In the genomic region with DNA sequence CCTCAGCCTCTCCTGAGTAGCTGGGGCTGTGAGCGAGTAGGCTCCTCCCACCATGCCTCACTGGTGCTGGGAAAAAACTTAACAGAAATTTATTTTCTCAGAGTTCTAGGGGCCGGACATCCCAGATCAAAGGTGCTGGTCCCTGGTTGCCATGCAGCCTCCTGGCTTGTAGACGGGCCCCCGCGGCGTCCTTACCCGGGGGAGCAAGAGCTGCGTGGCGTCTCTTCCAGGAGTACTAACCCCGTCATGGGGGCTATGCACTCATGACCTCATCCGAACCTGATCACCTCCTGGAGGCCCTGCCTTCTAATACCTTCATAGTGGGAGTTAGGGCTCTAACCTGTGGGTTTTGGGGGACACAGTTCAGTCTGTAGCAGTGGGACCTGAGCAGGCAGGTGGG, we compare ENCODE assay signal across 17 cellular contexts. TPM values are rescaled to one million over a fixed set of nuclear protein-coding genes. Genes with fewer than 3 reads are reported as not detected.
DNase-seq lines count a peak whose midpoint lies in the region; ATAC-seq and TF ChIP-seq lines count a peak whose summit lies in the region.
"Had no signal": no experiment of that assay in that cellular context is flagged by ENCODE, and none has a peak within 500 bp of the region (broad histone marks: within the 10 kb centered on the region; RNA-seq: fewer than 3 reads in every experiment).

No MANE protein-coding gene starts in this region.

- CTCF ChIA-PET in activated CD8-positive, alpha-beta memory T cell treated with anti-CD3 and anti-CD28 coated beads, Interleukin-2, amount 10 ng/mL, durations not matched to agents 7 days and 5 days (lab: Charles Lee) = interaction anchor here (2.4 kb wide), 1 partner anchor 39 kb away, joined by 14 read pairs; no protein-coding TSS in a partner anchor
- CTCF ChIA-PET in activated CD8-positive, alpha-beta T cell treated with anti-CD3 and anti-CD28 coated beads, Interleukin-2, amount 10 ng/mL, durations not matched to agents 7 days and 5 days (lab: Charles Lee) = interaction anchor here (1.3 to 2.4 kb wide), 2 partner anchors 54 to 320 kb away, joined by 3 to 10 read pairs; partner anchors contain the start of genes LMF2 and NCAPH2
- CTCF ChIA-PET in mammary epithelial cell (lab: Charles Lee; ENCODE audit: low non-redundant PET) = no interaction called here

- peaks cover 77% of the 10 kb centered on the region for H3K4me1 ChIP-seq in DOHH2 (ENCODE audit: control insufficient read depth, low read length)
- peaks cover 55% of the 10 kb centered on the region for H3K4me1 ChIP-seq in mammary epithelial cell (ENCODE audit: insufficient read depth, low read length)

- no peak for ATAC-seq in activated CD8-positive, alpha-beta memory T cell treated with anti-CD3 and anti-CD28 coated beads, Interleukin-2, amount 10 ng/mL, durations not matched to agents 7 days and 5 days
- ATAC-seq in activated CD8-positive, alpha-beta T cell treated with anti-CD3 and anti-CD28 coated beads, Interleukin-2, amount 10 ng/mL, durations not matched to agents 7 days and 5 days = no peak
- ATAC-seq in GM21447 (IDR thresholded peaks at IDR 0.05; ENCODE audit: unreplicated experiment) = no peak

- H4K20me1 ChIP-seq in DOHH2 (ENCODE audit: control insufficient read depth, insufficient read depth, low read depth, low read length) (no peaks in the 10 kb centered on the region), mammary epithelial cell (ENCODE audit: insufficient read depth, low read length) (no peaks in the 10 kb centered on the region)

- peaks cover 45% of the 10 kb centered on the region for H3F3A ChIP-seq in DOHH2 (ENCODE audit: control insufficient read depth, insufficient read depth)

- H3K9me3 ChIP-seq in DOHH2 (ENCODE audit: control insufficient read depth, insufficient read depth, low read length) (no peaks in the 10 kb centered on the region), mammary epithelial cell (replicated peaks; ENCODE audit: insufficient read depth, low read length) (no peaks in the 10 kb centered on the region)
- H3K9me3 ChIP-seq: stomach had no signal

- 91% methylated on average over 11 of the region's 11 CpGs for WGBS in mammary epithelial cell (ENCODE audit: low coverage, missing lambda C conversion rate)

- H3K36me3 Mint-ChIP-seq in activated CD8-positive, alpha-beta memory T cell treated with anti-CD3 and anti-CD28 coated beads, Interleukin-2, amount 10 ng/mL, durations not matched to agents 7 days and 5 days = peaks cover 20% of the 10 kb centered on the region
- H3K36me3 Mint-ChIP-seq in activated CD8-positive, alpha-beta T cell treated with anti-CD3 and anti-CD28 coated beads, Interleukin-2, amount 10 ng/mL, durations not matched to agents 7 days and 5 days (ENCODE audit: low read depth) = peaks cover 30% of the 10 kb centered on the region
- no peaks in the 10 kb centered on the region for H3K36me3 Mint-ChIP-seq in neural crest cell (ENCODE audit: low read depth)

- H3K9me3 Mint-ChIP-seq in activated CD8-positive, alpha-beta memory T cell treated with anti-CD3 and anti-CD28 coated beads, Interleukin-2, amount 10 ng/mL, durations not matched to agents 7 days and 5 days (ENCODE audit: low read depth) = no peaks in the 10 kb centered on the region
- no peaks in the 10 kb centered on the region for H3K9me3 Mint-ChIP-seq in activated CD8-positive, alpha-beta T cell treated with anti-CD3 and anti-CD28 coated beads, Interleukin-2, amount 10 ng/mL, durations not matched to agents 7 days and 5 days (ENCODE audit: insufficient read depth)
- H3K9me3 Mint-ChIP-seq in neural crest cell = no peaks in the 10 kb centered on the region
- H3K9me3 Mint-ChIP-seq: H9 had no signal

- no peak overlapping the region for H3K4me3 Mint-ChIP-seq in activated CD8-positive, alpha-beta memory T cell treated with anti-CD3 and anti-CD28 coated beads, Interleukin-2, amount 10 ng/mL, durations not matched to agents 7 days and 5 days
- no peak overlapping the region for H3K4me3 Mint-ChIP-seq in activated CD8-positive, alpha-beta T cell treated with anti-CD3 and anti-CD28 coated beads, Interleukin-2, amount 10 ng/mL, durations not matched to agents 7 days and 5 days
- peak overlapping the region; percentile 72 for H3K4me3 Mint-ChIP-seq in neural crest cell
- H3K4me3 Mint-ChIP-seq: H9 had no signal

- intact Hi-C loops in mammary epithelial cell (cut with micrococcal nuclease) = no loop called here

- H3K36me3 ChIP-seq in DOHH2 (ENCODE audit: control insufficient read depth, low read length) (peaks cover 53% of the 10 kb centered on the region), mammary epithelial cell (ENCODE audit: insufficient read depth, low read length) (peaks cover 7% of the 10 kb centered on the region)

- H3K27me3 Mint-ChIP-seq in activated CD8-positive, alpha-beta memory T cell treated with anti-CD3 and anti-CD28 coated beads, Interleukin-2, amount 10 ng/mL, durations not matched to agents 7 days and 5 days = no peaks in the 10 kb centered on the region
- no peaks in the 10 kb centered on the region for H3K27me3 Mint-ChIP-seq in activated CD8-positive, alpha-beta T cell treated with anti-CD3 and anti-CD28 coated beads, Interleukin-2, amount 10 ng/mL, durations not matched to agents 7 days and 5 days (ENCODE audit: low read depth)
- no peaks in the 10 kb centered on the region for H3K27me3 Mint-ChIP-seq in neural crest cell (ENCODE audit: low read depth)

- no peaks in the 10 kb centered on the region for H3K9me2 ChIP-seq in DOHH2 (replicated peaks; ENCODE audit: control insufficient read depth, low read length)

- no TSS peak for BruUV-seq in mammary epithelial cell (replicated peaks; lab: Mats Ljungman, UMichigan)

- H3K27ac ChIP-seq in DOHH2 (ENCODE audit: low read depth, low read length) (peak overlapping the region; percentile 100), mammary epithelial cell (ENCODE audit: insufficient read depth, low read depth, low read length) (no peak overlapping the region), coronary artery (no peak overlapping the region)

- TF ChIP-seq CTCF in DOHH2 (IDR thresholded peaks at IDR 0.05; ENCODE audit: low read depth, low read length, poor library complexity, severe bottlenecking) (no peak), neural crest cell (conservative IDR thresholded peaks at IDR 0.05) (no peak), mammary epithelial cell (conservative IDR thresholded peaks at IDR 0.05 in 1 of 2, IDR thresholded peaks at IDR 0.05 in 1 of 2; ENCODE audit: extremely low read depth in 1 of 2, insufficient read depth in 1 of 2, low read depth in 1 of 2, low read length in 2 of 2) (no peak), coronary artery (IDR thresholded peaks at IDR 0.05) (no peak)

- no peak overlapping the region for H2AFZ ChIP-seq in mammary epithelial cell (ENCODE audit: low read depth, low read length)

- no peak overlapping the region for H3K9ac ChIP-seq in mammary epithelial cell (ENCODE audit: insufficient read depth, low read length)

- H3K27me3 ChIP-seq in DOHH2 (ENCODE audit: control insufficient read depth, low read length) (no peaks in the 10 kb centered on the region), mammary epithelial cell (ENCODE audit: insufficient read depth, low read length) (no peaks in the 10 kb centered on the region)
- H3K27me3 ChIP-seq: stomach had no signal

- in situ Hi-C loops in mammary epithelial cell (cut with MboI; ENCODE audit: low sequenced_read_pairs in 2 of 2) = no loop called here

- H3K4me2 ChIP-seq in DOHH2 (ENCODE audit: low read length) = peak overlapping the region; percentile 99
- H3K4me2 ChIP-seq in mammary epithelial cell (ENCODE audit: insufficient read depth, low read depth, low read length) = no peak overlapping the region

- DNase-seq in activated CD8-positive, alpha-beta memory T cell treated with anti-CD3 and anti-CD28 coated beads, Interleukin-2, amount 10 ng/mL, durations not matched to agents 7 days and 5 days = no peak
- no peak for DNase-seq in activated CD8-positive, alpha-beta memory T cell treated with anti-CD3 and anti-CD28 coated beads for 24 hours
- no peak for DNase-seq in activated CD8-positive, alpha-beta T cell treated with anti-CD3 and anti-CD28 coated beads, Interleukin-2, amount 10 ng/mL, durations not matched to agents 7 days and 5 days
- DNase-seq in neural crest cell (ENCODE audit: low read depth, low spot score) (no peak), mammary epithelial cell (no peak), coronary artery (ENCODE audit: low spot score) (no peak)
- DNase-seq: ACHN, dermis blood vessel endothelial cell, H9, NCI-H1694, NCI-H526, occipital lobe, RPMI8226, stomach, T1000 had no signal

- POLR2A ChIA-PET in activated CD8-positive, alpha-beta T cell treated with anti-CD3 and anti-CD28 coated beads, Interleukin-2, amount 10 ng/mL, durations not matched to agents 7 days and 5 days (lab: Charles Lee) = interaction anchor here (1.5 kb wide), 1 partner anchor 8 kb away, joined by 4 read pairs; no protein-coding TSS in a partner anchor

- peak overlapping the region; percentile 87 for H3K4me3 ChIP-seq in DOHH2 (ENCODE audit: low read length)
- no peak overlapping the region for H3K4me3 ChIP-seq in mammary epithelial cell (replicated peaks in 1 of 3; ENCODE audit: insufficient read depth in 1 of 3, low read depth in 2 of 3, low read length in 3 of 3)
- H3K4me3 ChIP-seq in coronary artery = no peak overlapping the region
- H3K4me3 ChIP-seq: stomach had no signal

- peaks cover 56% of the 10 kb centered on the region for H3K4me1 Mint-ChIP-seq in activated CD8-positive, alpha-beta memory T cell treated with anti-CD3 and anti-CD28 coated beads, Interleukin-2, amount 10 ng/mL, durations not matched to agents 7 days and 5 days
- H3K4me1 Mint-ChIP-seq in activated CD8-positive, alpha-beta T cell treated with anti-CD3 and anti-CD28 coated beads, Interleukin-2, amount 10 ng/mL, durations not matched to agents 7 days and 5 days (ENCODE audit: low read depth) = peaks cover 58% of the 10 kb centered on the region
- peaks cover 12% of the 10 kb centered on the region for H3K4me1 Mint-ChIP-seq in neural crest cell

- peak overlapping the region; percentile 95 for H3K27ac Mint-ChIP-seq in activated CD8-positive, alpha-beta memory T cell treated with anti-CD3 and anti-CD28 coated beads, Interleukin-2, amount 10 ng/mL, durations not matched to agents 7 days and 5 days
- peak overlapping the region; percentile 61 for H3K27ac Mint-ChIP-seq in activated CD8-positive, alpha-beta T cell treated with anti-CD3 and anti-CD28 coated beads, Interleukin-2, amount 10 ng/mL, durations not matched to agents 7 days and 5 days
- H3K27ac Mint-ChIP-seq in neural crest cell (ENCODE audit: unreplicated experiment) = no peak overlapping the region
- H3K27ac Mint-ChIP-seq: H9 had no signal

- dilution Hi-C loops in mammary epithelial cell (cut with HindIII; ENCODE audit: low sequenced_read_pairs) = no loop called here

- peaks cover 53% of the 10 kb centered on the region for H3K79me2 ChIP-seq in DOHH2 (ENCODE audit: control insufficient read depth, low read length)
- H3K79me2 ChIP-seq in mammary epithelial cell (ENCODE audit: insufficient read depth, low read length) = peaks cover 76% of the 10 kb centered on the region

RNA-seq across cellular contexts. Expression of gene TRABD, which starts 2.6 kb away (rescaled TPM):
- total RNA-seq in activated CD8-positive, alpha-beta memory T cell treated with anti-CD3 and anti-CD28 coated beads, Interleukin-2, amount 10 ng/mL, durations not matched to agents 7 days and 5 days = 100 to 1,000 TPM; 141 to 177 TPM
- 100 to 1,000 TPM; 115 to 129 TPM for total RNA-seq in activated CD8-positive, alpha-beta T cell treated with anti-CD3 and anti-CD28 coated beads, Interleukin-2, amount 10 ng/mL, durations not matched to agents 7 days and 5 days
- total RNA-seq in neural crest cell (45.7 and 46.9 TPM in 2 replicates), mammary epithelial cell (10 to 100 TPM; 25.8 to 63.5 TPM)
- 53.4 TPM for polyA plus RNA-seq in mammary epithelial cell
- 43.4 TPM for polyA minus RNA-seq in mammary epithelial cell

RNA-seq across cellular contexts. Expression of gene SELENOO, which starts 12.5 kb away (rescaled TPM):
- 10 to 100 TPM; 30.0 to 35.6 TPM for total RNA-seq in activated CD8-positive, alpha-beta memory T cell treated with anti-CD3 and anti-CD28 coated beads, Interleukin-2, amount 10 ng/mL, durations not matched to agents 7 days and 5 days
- total RNA-seq in activated CD8-positive, alpha-beta T cell treated with anti-CD3 and anti-CD28 coated beads, Interleukin-2, amount 10 ng/mL, durations not matched to agents 7 days and 5 days = 10 to 100 TPM; 23.6 to 24.4 TPM
- total RNA-seq in neural crest cell (24.3 and 24.5 TPM in 2 replicates), mammary epithelial cell (10 to 100 TPM; 21.5 to 36.9 TPM)
- polyA plus RNA-seq in mammary epithelial cell = 39.7 TPM
- polyA minus RNA-seq in mammary epithelial cell = 12.8 TPM

RNA-seq across cellular contexts. Expression of gene PANX2, which starts 17.8 kb away (rescaled TPM):
- total RNA-seq in activated CD8-positive, alpha-beta memory T cell treated with anti-CD3 and anti-CD28 coated beads, Interleukin-2, amount 10 ng/mL, durations not matched to agents 7 days and 5 days = 1 to 10 TPM; 1.3 to 1.8 TPM
- total RNA-seq in activated CD8-positive, alpha-beta T cell treated with anti-CD3 and anti-CD28 coated beads, Interleukin-2, amount 10 ng/mL, durations not matched to agents 7 days and 5 days = under 1 TPM in 1 of 2 experiments, not detected in 1; 0.10 TPM
- total RNA-seq in neural crest cell = 2.5 and 3.0 TPM in 2 replicates
- total RNA-seq in mammary epithelial cell = 1 to 10 TPM in 1 of 2 donors, under 1 TPM in 1; 0.83 to 4.4 TPM
- polyA plus RNA-seq in mammary epithelial cell = 1.8 TPM
- 0.67 TPM for polyA minus RNA-seq in mammary epithelial cell

RNA-seq across cellular contexts. Expression of gene TUBGCP6, which starts 56.5 kb away (rescaled TPM):
- total RNA-seq in activated CD8-positive, alpha-beta memory T cell treated with anti-CD3 and anti-CD28 coated beads, Interleukin-2, amount 10 ng/mL, durations not matched to agents 7 days and 5 days = 10 to 100 TPM; 60.9 to 72.0 TPM
- total RNA-seq in activated CD8-positive, alpha-beta T cell treated with anti-CD3 and anti-CD28 coated beads, Interleukin-2, amount 10 ng/mL, durations not matched to agents 7 days and 5 days = 10 to 100 TPM; 53.2 to 58.1 TPM
- total RNA-seq in neural crest cell (48.8 and 54.4 TPM in 2 replicates), mammary epithelial cell (10 to 100 TPM; 33.0 to 34.0 TPM)
- 12.3 TPM for polyA plus RNA-seq in mammary epithelial cell
- polyA minus RNA-seq in mammary epithelial cell = 18.7 TPM
